ENCODE assay signal across 9 cellular contexts in the genomic region with DNA sequence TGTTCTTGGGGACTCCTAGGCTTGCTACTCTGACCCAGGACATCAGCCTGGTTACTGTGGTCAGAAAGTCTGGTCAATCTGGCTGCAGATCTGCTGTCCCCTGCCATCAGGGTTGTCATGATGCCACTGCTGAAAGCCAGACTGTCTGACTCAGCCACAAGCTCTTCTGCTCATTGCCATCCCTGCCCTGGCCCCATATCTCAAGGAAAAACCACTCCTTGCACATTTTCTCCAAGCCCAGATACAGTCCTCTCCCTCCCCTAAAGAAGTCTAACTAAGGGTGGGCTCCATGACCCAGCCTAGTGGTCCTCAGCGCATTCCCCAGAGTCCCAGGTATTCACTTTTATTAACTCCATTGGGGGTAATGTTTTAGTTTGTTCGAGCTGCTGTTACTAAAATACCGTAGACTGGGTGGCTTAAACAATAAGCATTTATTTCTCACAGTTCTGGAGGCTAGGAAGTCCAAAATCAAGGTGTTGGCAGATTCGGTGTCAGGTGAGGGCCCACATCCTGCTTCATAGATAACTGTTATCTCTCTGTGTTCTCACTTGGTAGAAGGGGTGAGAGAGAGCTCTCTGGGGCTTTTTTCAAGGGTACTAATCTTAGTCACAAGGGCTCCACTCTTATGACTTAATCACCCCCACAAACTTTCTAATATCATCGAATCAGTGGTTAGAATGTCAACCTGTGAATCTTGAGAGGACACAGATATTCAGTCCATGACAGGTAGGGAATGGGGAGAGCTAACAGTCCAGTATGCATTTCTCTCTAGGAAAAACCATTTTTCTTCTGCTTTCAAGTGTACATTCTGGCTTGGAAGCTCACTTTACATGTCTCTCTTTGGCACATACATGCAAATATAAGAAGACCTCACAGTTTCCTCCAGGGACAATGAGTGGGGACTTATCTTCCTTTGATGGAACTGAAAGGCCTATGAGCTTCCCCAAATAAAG.
A peak's percentile ranks its signal among the peaks of the same experiment; 100 is the strongest.
DNase-seq lines count a peak whose midpoint lies in the region; ATAC-seq and TF ChIP-seq lines count a peak whose summit lies in the region.
"Had no signal": no experiment of that assay in that cellular context is flagged by ENCODE, and none has a peak within 500 bp of the region (broad histone marks: within the 10 kb centered on the region; RNA-seq: fewer than 3 reads in every experiment).

No MANE protein-coding gene starts in this region.

- H3K4me3 ChIP-seq in GM12865 (ENCODE audit: low read depth, low read length) = no peak overlapping the region
- no peak overlapping the region for H3K4me3 ChIP-seq in tibial artery

- H3K4me1 Mint-ChIP-seq in mesothelial cell of epicardium = peaks cover 8% of the 10 kb centered on the region

- peaks cover 11% of the 10 kb centered on the region for H3K27me3 Mint-ChIP-seq in mesothelial cell of epicardium (ENCODE audit: low read depth)

- no peak overlapping the region for H3K4me3 Mint-ChIP-seq in mesothelial cell of epicardium

- TF ChIP-seq CTCF in GM12865 (IDR thresholded peaks at IDR 0.05; ENCODE audit: insufficient read depth, low read depth, low read length, missing control alignments) = no peak
- no peak for TF ChIP-seq CTCF in mesothelial cell of epicardium (IDR thresholded peaks at IDR 0.05; ENCODE audit: unreplicated experiment)
- TF ChIP-seq CTCF in tibial artery (IDR thresholded peaks at IDR 0.05) = no peak

- H3K27ac ChIP-seq in tibial artery = no peak overlapping the region

- peak overlapping the region; percentile 31 to 53 for H3K27ac Mint-ChIP-seq in activated naive CD4-positive, alpha-beta T cell treated with anti-CD3 and anti-CD28 coated beads, Interleukin-2, amount 50 U/mL, for 72 hours
- no peak overlapping the region for H3K27ac Mint-ChIP-seq in mesothelial cell of epicardium

- peak; percentile 57 for ATAC-seq in GM19438 (IDR thresholded peaks at IDR 0.05; ENCODE audit: low read depth, unreplicated experiment)
- ATAC-seq in HG03175 (IDR thresholded peaks at IDR 0.05; ENCODE audit: unreplicated experiment) = peak; percentile 71
- peak; percentile 93 to 95 for ATAC-seq in activated naive CD4-positive, alpha-beta T cell treated with anti-CD3 and anti-CD28 coated beads, Interleukin-2, amount 50 U/mL, for 72 hours
- ATAC-seq in left lobe of liver = no peak

- H3K36me3 ChIP-seq in tibial artery = no peaks in the 10 kb centered on the region

- no peaks in the 10 kb centered on the region for H3K27me3 ChIP-seq in tibial artery

- H3K4me1 ChIP-seq in tibial artery = no peaks in the 10 kb centered on the region

- H3K36me3 Mint-ChIP-seq in activated naive CD4-positive, alpha-beta T cell treated with anti-CD3 and anti-CD28 coated beads, Interleukin-2, amount 50 U/mL, for 72 hours = peaks cover 16 to 25% of the 10 kb centered on the region in 2 donors
- H3K36me3 Mint-ChIP-seq in mesothelial cell of epicardium = no peaks in the 10 kb centered on the region

- DNase-seq in GM12865 (ENCODE audit: low read depth) (peak; percentile 59), mesothelial cell of epicardium (ENCODE audit: low spot score in 2 of 2, unreplicated experiment in 2 of 2) (no peak), mesenteric fat pad (ENCODE audit: low spot score) (no peak), left lobe of liver (ENCODE audit: low spot score) (no peak), tibial artery (no peak)
- DNase-seq in activated naive CD4-positive, alpha-beta T cell treated with anti-CD3 and anti-CD28 coated beads, Interleukin-2, amount 50 U/mL, for 72 hours (ENCODE audit: low spot score in 2 of 2) = no peak
- DNase-seq: GF-D8 had no signal

- intact Hi-C loops in tibial artery (cut with DNase I; ENCODE audit: low total_unique reads) = no loop called here

- peaks cover 9 to 22% of the 10 kb centered on the region in 2 donors for H3K9me3 Mint-ChIP-seq in activated naive CD4-positive, alpha-beta T cell treated with anti-CD3 and anti-CD28 coated beads, Interleukin-2, amount 50 U/mL, for 72 hours
- H3K9me3 Mint-ChIP-seq in mesothelial cell of epicardium = peaks cover 16% of the 10 kb centered on the region

- no peaks in the 10 kb centered on the region for H3K9me3 ChIP-seq in tibial artery
